ENCODE assay signal across 2 cellular contexts in the genomic region with DNA sequence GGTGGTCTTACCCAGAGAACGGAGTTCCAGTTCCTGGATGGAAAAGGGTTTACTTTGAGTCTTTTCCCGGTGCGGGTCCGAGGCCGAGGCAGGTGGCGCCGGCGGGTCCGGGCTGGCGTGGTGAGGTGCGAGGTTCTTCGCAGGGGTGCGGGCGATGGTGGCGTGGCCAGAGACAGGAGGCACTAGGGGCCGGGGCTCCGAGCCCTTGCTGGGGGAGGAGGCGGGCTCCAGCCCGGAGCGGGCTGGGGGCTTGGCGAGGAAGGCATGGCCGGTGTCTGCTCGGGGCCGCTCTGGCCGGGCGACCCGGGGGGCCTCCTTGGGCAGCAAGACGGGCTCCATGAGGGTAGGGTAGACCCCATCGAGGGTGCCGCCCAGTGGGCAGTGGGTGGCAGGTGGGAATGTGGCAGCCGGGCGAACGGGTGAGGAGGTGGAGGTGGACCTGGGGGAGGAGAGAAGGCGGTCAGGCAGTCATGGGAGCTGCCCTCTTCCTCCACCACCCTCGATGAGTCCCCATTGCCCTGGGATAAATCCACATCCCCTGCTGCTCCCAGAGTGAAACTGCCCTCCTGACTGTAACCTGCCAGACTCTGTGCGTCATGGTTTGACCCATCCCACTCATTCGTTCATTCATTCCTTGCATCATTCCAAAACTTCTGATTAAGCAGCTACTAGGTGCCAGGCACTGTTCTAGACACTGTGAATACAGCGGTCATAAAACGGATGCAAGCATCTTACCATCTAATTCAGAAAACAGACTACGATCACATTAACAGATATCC.
TF ChIP-seq lines count a peak whose summit lies in the region.

No MANE protein-coding gene starts in this region.

TF ChIP-seq in K562, 482 proteins besides CTCF, POLR2A, EP300 and RAD21:
- TF ChIP-seq ETV1 (tag; conservative IDR thresholded peaks at IDR 0.05; ENCODE audit: low read depth) (no peak), DMBX1 (CRISPR knock-in tag; IDR thresholded peaks at IDR 0.05; ENCODE audit: borderline replicate concordance) (no peak), RBM22 (IDR thresholded peaks at IDR 0.05; ENCODE audit: low read depth, low read length, poor library complexity, severe bottlenecking) (peak; percentile 75), XRCC5 (IDR thresholded peaks at IDR 0.05; ENCODE audit: low read depth, low read length) (no peak)

TF ChIP-seq in SK-N-SH, 30 proteins besides CTCF, POLR2A, EP300 and RAD21:
- TF ChIP-seq TCF12 (IDR thresholded peaks at IDR 0.05) (no peak), RFX5 (IDR thresholded peaks at IDR 0.05; ENCODE audit: low read length) (no peak), MEF2A (IDR thresholded peaks at IDR 0.05; ENCODE audit: borderline replicate concordance, low read depth) (no peak), FOXM1 (IDR thresholded peaks at IDR 0.05; ENCODE audit: low read depth) (no peak), SIN3A (IDR thresholded peaks at IDR 0.05; ENCODE audit: borderline replicate concordance, low read depth, low read length) (no peak), FOSL2 (IDR thresholded peaks at IDR 0.05; ENCODE audit: borderline replicate concordance, low read depth) (no peak), GATA2 (CRISPR knock-in tag; IDR thresholded peaks at IDR 0.05) (no peak), FOXJ3 (CRISPR knock-in tag; IDR thresholded peaks at IDR 0.05) (no peak)
- TF ChIP-seq, protein P1, sequence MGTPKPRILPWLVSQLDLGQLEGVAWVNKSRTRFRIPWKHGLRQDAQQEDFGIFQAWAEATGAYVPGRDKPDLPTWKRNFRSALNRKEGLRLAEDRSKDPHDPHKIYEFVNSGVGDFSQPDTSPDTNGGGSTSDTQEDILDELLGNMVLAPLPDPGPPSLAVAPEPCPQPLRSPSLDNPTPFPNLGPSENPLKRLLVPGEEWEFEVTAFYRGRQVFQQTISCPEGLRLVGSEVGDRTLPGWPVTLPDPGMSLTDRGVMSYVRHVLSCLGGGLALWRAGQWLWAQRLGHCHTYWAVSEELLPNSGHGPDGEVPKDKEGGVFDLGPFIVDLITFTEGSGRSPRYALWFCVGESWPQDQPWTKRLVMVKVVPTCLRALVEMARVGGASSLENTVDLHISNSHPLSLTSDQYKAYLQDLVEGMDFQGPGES (IDR thresholded peaks at IDR 0.05; ENCODE audit: low read depth, low read length): no peak
- TF ChIP-seq, protein P2, sequence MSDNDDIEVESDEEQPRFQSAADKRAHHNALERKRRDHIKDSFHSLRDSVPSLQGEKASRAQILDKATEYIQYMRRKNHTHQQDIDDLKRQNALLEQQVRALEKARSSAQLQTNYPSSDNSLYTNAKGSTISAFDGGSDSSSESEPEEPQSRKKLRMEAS (IDR thresholded peaks at IDR 0.05; ENCODE audit: low read depth): no peak
- TF ChIP-seq, protein P3, sequence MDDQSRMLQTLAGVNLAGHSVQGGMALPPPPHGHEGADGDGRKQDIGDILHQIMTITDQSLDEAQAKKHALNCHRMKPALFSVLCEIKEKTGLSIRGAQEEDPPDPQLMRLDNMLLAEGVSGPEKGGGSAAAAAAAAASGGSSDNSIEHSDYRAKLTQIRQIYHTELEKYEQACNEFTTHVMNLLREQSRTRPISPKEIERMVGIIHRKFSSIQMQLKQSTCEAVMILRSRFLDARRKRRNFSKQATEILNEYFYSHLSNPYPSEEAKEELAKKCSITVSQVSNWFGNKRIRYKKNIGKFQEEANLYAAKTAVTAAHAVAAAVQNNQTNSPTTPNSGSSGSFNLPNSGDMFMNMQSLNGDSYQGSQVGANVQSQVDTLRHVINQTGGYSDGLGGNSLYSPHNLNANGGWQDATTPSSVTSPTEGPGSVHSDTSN (IDR thresholded peaks at IDR 0.05): no peak
